Comparison of ENCODE assay signal across 10 cellular contexts in genomic region chr3:51680663-51681230, GRCh38. TPM values are rescaled to one million over a fixed set of nuclear protein-coding genes. Genes with fewer than 3 reads are reported as not detected.
A peak's percentile ranks its signal among the peaks of the same experiment; 100 is the strongest.
DNase-seq lines count a peak whose midpoint lies in the region; ATAC-seq and TF ChIP-seq lines count a peak whose summit lies in the region.
"Had no signal": no experiment of that assay in that cellular context is flagged by ENCODE, and none has a peak within 500 bp of the region (broad histone marks: within the 10 kb centered on the region; RNA-seq: fewer than 3 reads in every experiment).

No MANE protein-coding gene starts in this region.

- no peak for DNase-seq in T-helper 1 cell
- DNase-seq in T-cell = no peak
- DNase-seq in esophagus squamous epithelium (lab: John Stamatoyannopoulos, UW) = no peak
- no peak for DNase-seq in glutamatergic neuron
- DNase-seq in ascending aorta (ENCODE audit: low spot score in 2 of 2) = no peak
- DNase-seq: 8988T, NCI-H446 treated with DMSO at 0.1 percent for 48 hours had no signal

- no peak overlapping the region for H3K4me3 ChIP-seq in esophagus squamous epithelium
- no peak overlapping the region for H3K4me3 ChIP-seq in skin epidermis
- H3K4me3 ChIP-seq in ascending aorta = no peak overlapping the region

- H3K4me1 Mint-ChIP-seq in T-helper 1 cell treated with Interleukin-12 subunit alpha and Interleukin-12 subunit beta and Interleukin-4 antibody, amounts not matched to agents 30 μg/mL and 1 μg/mL, for 36 hours (ENCODE audit: low read depth) = peaks cover 70% of the 10 kb centered on the region
- H3K4me1 Mint-ChIP-seq in T-cell (peaks cover 94 to 97% (median 95%) of the 10 kb centered on the region in 3 donors), glutamatergic neuron (ENCODE audit: low read depth, unreplicated experiment) (peaks cover 20% of the 10 kb centered on the region)

- TF ChIP-seq POLR2A in esophagus squamous epithelium (IDR thresholded peaks at IDR 0.05) = no peak

- no peaks in the 10 kb centered on the region for H3K27me3 Mint-ChIP-seq in T-helper 1 cell treated with Interleukin-12 subunit alpha and Interleukin-12 subunit beta and Interleukin-4 antibody, amounts not matched to agents 30 μg/mL and 1 μg/mL, for 36 hours (ENCODE audit: low read depth)
- no peaks in the 10 kb centered on the region for H3K27me3 Mint-ChIP-seq in T-cell
- H3K27me3 Mint-ChIP-seq in glutamatergic neuron (ENCODE audit: unreplicated experiment) = peaks cover 3% of the 10 kb centered on the region

- H3K4me3 Mint-ChIP-seq in T-helper 1 cell treated with Interleukin-12 subunit alpha and Interleukin-12 subunit beta and Interleukin-4 antibody, amounts not matched to agents 30 μg/mL and 1 μg/mL, for 36 hours = peak overlapping the region; percentile 61
- H3K4me3 Mint-ChIP-seq in T-cell (peak overlapping the region; percentile 55 to 92 (median 58)), glutamatergic neuron (ENCODE audit: unreplicated experiment) (no peak overlapping the region)

- peak overlapping the region; percentile 74 for H3K27ac Mint-ChIP-seq in T-helper 1 cell treated with Interleukin-12 subunit alpha and Interleukin-12 subunit beta and Interleukin-4 antibody, amounts not matched to agents 30 μg/mL and 1 μg/mL, for 36 hours
- H3K27ac Mint-ChIP-seq in T-cell = peak overlapping the region; percentile 78 to 88
- H3K27ac Mint-ChIP-seq in glutamatergic neuron (ENCODE audit: unreplicated experiment) = no peak overlapping the region

- POLR2A ChIA-PET in T-cell (lab: Charles Lee) = interaction anchor here (0.6 to 2.2 kb wide), 4 partner anchors 8 to 179 kb away, joined by 3 to 9 read pairs (median 6); no protein-coding TSS in a partner anchor

- H3K4me1 ChIP-seq in esophagus squamous epithelium = peaks cover 16 to 97% (median 42%) of the 10 kb centered on the region in 3 donors
- H3K4me1 ChIP-seq in ascending aorta = peaks cover 0 to 3% of the 10 kb centered on the region in 2 donors

- H3K27me3 ChIP-seq in esophagus squamous epithelium (no peaks in the 10 kb centered on the region), ascending aorta (no peaks in the 10 kb centered on the region)

- H3K9me3 Mint-ChIP-seq in T-helper 1 cell treated with Interleukin-12 subunit alpha and Interleukin-12 subunit beta and Interleukin-4 antibody, amounts not matched to agents 30 μg/mL and 1 μg/mL, for 36 hours = no peaks in the 10 kb centered on the region
- H3K9me3 Mint-ChIP-seq in T-cell (no peaks in the 10 kb centered on the region), glutamatergic neuron (ENCODE audit: unreplicated experiment) (peaks cover 7% of the 10 kb centered on the region)

- TF ChIP-seq CTCF in esophagus squamous epithelium (IDR thresholded peaks at IDR 0.05) (no peak), glutamatergic neuron (IDR thresholded peaks at IDR 0.05; ENCODE audit: partially characterized antibody, unreplicated experiment) (no peak), ascending aorta (IDR thresholded peaks at IDR 0.05) (no peak)

- ATAC-seq in T-cell (replicated peaks in 1 of 4) (no peak), HG03196 (IDR thresholded peaks at IDR 0.05; ENCODE audit: unreplicated experiment) (no peak)

- H3K27ac ChIP-seq in esophagus squamous epithelium = peak overlapping the region; percentile 50 to 83 (median 64)
- H3K27ac ChIP-seq in skin epidermis = peak overlapping the region in 20 of 21 experiments; percentile 20 to 84 (median 62)
- peak overlapping the region in 1 of 2 donors; percentile 19 for H3K27ac ChIP-seq in ascending aorta

- intact Hi-C loops in esophagus squamous epithelium (cut with DNase I) (loop anchor here (10.0 kb wide), 1 partner anchor 286 kb away; the partner anchor contains the start of gene RBM15B), ascending aorta (cut with DNase I) (no loop called here)

- 70 to 83% methylated on average over 2 of the region's 2 CpGs for WGBS in esophagus squamous epithelium, 2 donors

- H3K36me3 Mint-ChIP-seq in T-helper 1 cell treated with Interleukin-12 subunit alpha and Interleukin-12 subunit beta and Interleukin-4 antibody, amounts not matched to agents 30 μg/mL and 1 μg/mL, for 36 hours (ENCODE audit: low read depth) = peaks cover 38% of the 10 kb centered on the region
- H3K36me3 Mint-ChIP-seq in T-cell = peaks cover 22% of the 10 kb centered on the region
- H3K36me3 Mint-ChIP-seq in glutamatergic neuron (ENCODE audit: unreplicated experiment) = no peaks in the 10 kb centered on the region

- H3K9me3 ChIP-seq in esophagus squamous epithelium (no peaks in the 10 kb centered on the region), ascending aorta (no peaks in the 10 kb centered on the region)

- CTCF ChIA-PET in T-cell (lab: Charles Lee) = interaction anchor here (0.6 to 3.9 kb wide), 11 partner anchors 8 to 291 kb away, joined by 3 to 89 read pairs (median 9); partner anchors contain the start of genes DCAF1 (in 1 of the 2) and TEX264 (in 1 of the 2)

- H3K36me3 ChIP-seq in esophagus squamous epithelium (peaks cover 5 to 89% (median 15%) of the 10 kb centered on the region in 3 donors), ascending aorta (peaks cover 5 to 26% of the 10 kb centered on the region in 2 donors)

RNA-seq across cellular contexts. Expression of gene TEX264, which starts 9.7 kb away (rescaled TPM):
- total RNA-seq in T-cell (10 to 100 TPM; 35.9 to 51.0 (median 47.0) TPM), esophagus squamous epithelium (10 to 100 TPM; 39.9 to 65.0 (median 57.3) TPM), glutamatergic neuron (ENCODE audit: unreplicated experiment) (13.2 TPM), ascending aorta (69.1 TPM)

RNA-seq across cellular contexts. Expression of gene GRM2, which starts 26.1 kb away (rescaled TPM):
- total RNA-seq in T-cell = 1 to 10 TPM; 1.5 to 6.9 (median 2.2) TPM
- under 1 TPM in 3 of 4 donors, not detected in 1; 0.04 to 0.57 (median 0.53) TPM for total RNA-seq in esophagus squamous epithelium
- 134 TPM for total RNA-seq in glutamatergic neuron (ENCODE audit: unreplicated experiment)
- not detected for total RNA-seq in ascending aorta

Comparison
In these comparisons a context has a peak if more than half of its experiments do, and no peak if none do; other contexts are left out.
1. RNA of gene GRM2, which starts 26.1 kb away (total RNA-seq): 134 TPM in glutamatergic neuron (single experiment); 1.5 to 6.9 TPM in T-cell, 0.04 to 0.57 TPM in esophagus squamous epithelium and not detected in ascending aorta (single experiment); every median in the first group is over 10 times any median in the second.